ENCODE assay signal across 11 cellular contexts in the genomic region with DNA sequence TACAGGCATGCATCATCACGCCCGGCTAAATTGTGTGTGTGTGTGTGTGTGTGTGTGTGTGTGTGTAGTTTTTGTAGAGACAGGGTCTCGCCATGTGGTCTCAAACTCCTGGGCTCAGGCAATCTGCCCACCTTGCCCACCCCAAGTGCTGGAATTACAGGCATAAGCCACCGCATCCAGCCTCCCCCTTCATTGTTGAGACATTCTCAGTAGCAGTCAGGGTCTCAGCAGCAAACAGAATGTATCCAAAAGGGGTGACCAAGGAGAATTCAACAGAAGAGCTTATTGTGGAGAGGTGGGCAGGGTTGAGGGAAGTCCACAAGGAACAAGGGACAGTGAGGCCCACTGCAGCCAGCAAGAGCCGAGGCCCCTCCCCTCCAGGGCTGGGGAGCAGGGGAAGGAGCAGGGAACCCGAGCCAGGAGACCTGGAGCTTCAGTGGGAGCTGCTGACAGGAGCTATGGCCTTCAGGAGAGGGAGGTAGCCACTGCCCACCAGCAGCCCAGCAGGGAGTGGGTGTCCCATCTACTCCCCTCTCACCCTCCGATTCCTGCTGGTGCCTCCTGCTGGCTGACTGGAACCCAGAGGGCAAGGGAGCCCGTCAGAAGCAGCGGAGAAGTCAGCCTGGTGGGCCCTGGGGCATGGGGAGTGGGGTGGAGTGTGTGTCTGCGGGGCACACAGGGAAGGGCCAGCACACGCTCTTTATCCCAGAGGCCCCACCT. TPM values are rescaled to one million over a fixed set of nuclear protein-coding genes. Genes with fewer than 3 reads are reported as not detected.
A peak's percentile ranks its signal among the peaks of the same experiment; 100 is the strongest.
DNase-seq lines count a peak whose midpoint lies in the region; ATAC-seq, FAIRE-seq and TF ChIP-seq lines count a peak whose summit lies in the region.
"Had no signal": no experiment of that assay in that cellular context is flagged by ENCODE, and none has a peak within 500 bp of the region (broad histone marks: within the 10 kb centered on the region; RNA-seq: fewer than 3 reads in every experiment).

No MANE protein-coding gene starts in this region.

- H3K27ac ChIP-seq in SJCRH30 (peak overlapping the region; percentile 21; the same call in 1 of the 2 replicates), foreskin keratinocyte (peak overlapping the region; percentile 99)

- no peaks in the 10 kb centered on the region for H3K36me3 ChIP-seq in SJCRH30

- peak; percentile 43 for TF ChIP-seq CTCF in foreskin keratinocyte (conservative IDR thresholded peaks at IDR 0.05)

- H3K9me3 ChIP-seq in SJCRH30 (replicated peaks), result no peaks in the 10 kb centered on the region

- no peak for ATAC-seq in foreskin keratinocyte
- no peak for ATAC-seq in HG03565 (IDR thresholded peaks at IDR 0.05; ENCODE audit: unreplicated experiment)

- H3K4me1 ChIP-seq in SJCRH30 (peaks cover 44% of the 10 kb centered on the region), foreskin keratinocyte (peaks cover 37% of the 10 kb centered on the region)

- TF ChIP-seq POLR2A in GM12891 (IDR thresholded peaks at IDR 0.05; ENCODE audit: low read depth, low read length), result no peak

- peak; percentile 65 for FAIRE-seq in GM12891 (lab: Jason Lieb, UNC)

- DNase-seq in GM12891 (ENCODE audit: insufficient read length, low spot score) (no peak), SJCRH30 (peak in 1 of 2 experiments; percentile 59), foreskin keratinocyte (no peak), retina (peak; percentile 43), COR-L47 (lab: John Stamatoyannopoulos, UW) (no peak), NCI-H748 (lab: John Stamatoyannopoulos, UW; ENCODE audit: unreplicated experiment) (no peak), NK-92 (lab: John Stamatoyannopoulos, UW; ENCODE audit: unreplicated experiment) (no peak)
- DNase-seq: GF-D8, NCI-H345 had no signal

- no peak overlapping the region for H3K4me3 ChIP-seq in SJCRH30

- H3K27me3 ChIP-seq in SJCRH30, result no peaks in the 10 kb centered on the region
- no peaks in the 10 kb centered on the region for H3K27me3 ChIP-seq in foreskin keratinocyte

TF ChIP-seq in GM12891, 5 proteins besides CTCF, POLR2A, EP300 and RAD21:
- no peak for TF ChIP-seq POLR2AphosphoS5 (IDR thresholded peaks at IDR 0.05; ENCODE audit: low read depth, low read length)
- no peak for TF ChIP-seq POU2F2 (IDR thresholded peaks at IDR 0.05; ENCODE audit: low read depth, low read length)
- TF ChIP-seq PAX5 (IDR thresholded peaks at IDR 0.05; ENCODE audit: insufficient read depth, low read length, severe bottlenecking), result no peak
- no peak for TF ChIP-seq SPI1 (IDR thresholded peaks at IDR 0.05; ENCODE audit: low read depth, low read length)
- no peak for TF ChIP-seq TAF1 (IDR thresholded peaks at IDR 0.05; ENCODE audit: low read depth, low read length)

RNA-seq across cellular contexts. Expression of a gene that starts 37.1 kb away (rescaled TPM):
- polyA plus RNA-seq in GM12891 (2012; ENCODE audit: low read depth, missing spikeins), result 3.2 TPM
- 0.06 TPM in 1 of 2 replicates, not detected in the other for total RNA-seq in SJCRH30 (2014; rRNA removed; shearing (Covaris generic))
- 3.3 and 4.5 TPM in 2 replicates for total RNA-seq in foreskin keratinocyte
- polyA plus RNA-seq in foreskin keratinocyte, result 3.5 and 3.6 TPM in 2 replicates
- total RNA-seq: SK-MEL-5 had no signal
